ENCODE assay signal across 8 cellular contexts in the genomic region with DNA sequence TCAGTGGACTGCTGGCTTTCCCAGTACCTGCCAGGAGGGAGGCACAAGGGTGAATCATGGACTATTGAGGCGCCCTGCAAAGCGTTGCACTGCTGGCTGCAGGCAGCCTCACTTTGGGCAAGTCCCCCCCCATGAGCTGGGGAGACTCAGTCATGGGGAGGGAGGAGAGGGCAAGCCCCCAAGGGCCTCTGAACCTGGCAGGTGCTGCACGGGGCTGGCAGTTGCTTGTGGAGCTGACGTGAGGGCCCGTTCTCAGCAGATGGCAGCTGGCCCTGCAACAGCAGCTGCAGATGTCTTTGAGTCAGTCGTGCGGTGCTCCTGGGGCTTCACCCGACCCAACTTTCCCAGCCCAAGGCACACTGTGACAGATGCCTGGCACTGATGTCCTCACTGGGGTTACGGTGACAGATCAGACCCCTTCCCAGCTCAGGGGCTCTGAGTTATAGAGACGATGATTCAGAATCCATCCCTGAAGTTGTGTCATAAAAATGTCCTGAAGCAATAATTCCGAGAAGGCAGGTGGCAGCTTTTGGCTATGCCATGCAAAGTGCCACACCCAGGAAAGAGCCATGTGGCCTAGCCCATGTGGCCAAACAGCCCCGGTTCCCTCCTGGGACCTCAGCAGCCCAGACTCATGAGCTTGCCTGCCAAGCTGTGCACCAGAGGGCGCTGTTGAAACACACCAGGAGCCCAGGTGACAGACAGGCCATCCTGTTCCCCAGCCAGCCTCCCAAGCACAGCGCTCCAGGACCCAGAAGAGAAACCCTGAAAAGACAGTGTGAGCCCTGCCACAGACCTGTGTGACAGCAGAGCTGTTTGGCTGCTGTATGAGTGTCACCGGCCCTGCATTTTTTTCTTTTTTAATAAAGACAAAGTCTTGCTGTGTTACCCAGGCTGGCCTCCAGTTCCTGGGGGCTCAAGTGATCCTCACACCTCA.
A peak's percentile ranks its signal among the peaks of the same experiment; 100 is the strongest.
DNase-seq lines count a peak whose midpoint lies in the region; ATAC-seq and TF ChIP-seq lines count a peak whose summit lies in the region.

No MANE protein-coding gene starts in this region.

- no peak overlapping the region for H3K27ac ChIP-seq in brain microvascular endothelial cell

- peak; percentile 86 for DNase-seq in NCI-H2107 (lab: John Stamatoyannopoulos, UW)
- peak; percentile 78 for DNase-seq in UCSD-AML1 (lab: John Stamatoyannopoulos, UW; ENCODE audit: unreplicated experiment)
- peak; percentile 82 for DNase-seq in brain microvascular endothelial cell
- DNase-seq in iPS-NIHi7 (ENCODE audit: extremely low spot score) = peak; percentile 99
- DNase-seq in stimulated activated CD4-positive, alpha-beta T cell treated with anti-CD3 and anti-CD28 coated beads, Interleukin-12 subunit alpha, Interleukin-12 subunit beta, amount 100 ng/mL, for 4 hours = peak; percentile 85

- TF ChIP-seq CTCF in GM12873 (IDR thresholded peaks at IDR 0.05; ENCODE audit: insufficient read depth, low read depth, low read length, missing control alignments) = peak; percentile 96
- TF ChIP-seq CTCF in brain microvascular endothelial cell (IDR thresholded peaks at IDR 0.05; ENCODE audit: low read depth, low read length, missing control alignments) = peak; percentile 94

- in situ Hi-C loops in brain microvascular endothelial cell (cut with HindIII; ENCODE audit: low pct_ligation_motif_present, low sequenced_read_pairs) = no loop called here

- no peaks in the 10 kb centered on the region for H3K27me3 ChIP-seq in brain microvascular endothelial cell (replicated peaks)

- H3K36me3 ChIP-seq in brain microvascular endothelial cell (replicated peaks) = peaks cover 69% of the 10 kb centered on the region

- no peak overlapping the region for H3K4me3 ChIP-seq in brain microvascular endothelial cell (ENCODE audit: low read depth, low read length)

- ATAC-seq in HG02759 (IDR thresholded peaks at IDR 0.05; ENCODE audit: unreplicated experiment) = peak; percentile 86
- ATAC-seq in HG03354 (IDR thresholded peaks at IDR 0.05; ENCODE audit: poor library complexity, severe bottlenecking, unreplicated experiment) = no peak
